In the genomic region with DNA sequence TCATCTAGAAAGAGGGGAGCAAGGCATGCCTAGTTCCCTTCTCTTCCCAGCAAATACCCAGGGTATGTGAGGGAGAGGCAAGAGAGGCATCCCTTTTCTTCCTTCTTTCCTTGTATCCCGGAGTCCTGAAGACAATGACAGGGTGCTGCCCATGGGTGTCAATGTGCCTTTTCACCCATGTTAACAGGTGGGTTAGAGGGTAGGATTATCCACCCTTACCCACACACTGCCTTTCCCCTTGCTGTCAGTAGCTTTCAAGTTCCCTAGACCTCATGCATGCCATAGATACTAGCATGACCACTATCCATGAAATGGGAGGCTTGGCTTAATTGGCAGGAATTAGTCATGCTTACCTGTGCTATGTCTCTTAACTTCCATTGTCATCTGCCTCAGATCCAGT, we compare ENCODE assay signal across 20 cellular contexts.
"Had no signal": no experiment of that assay in that cellular context is flagged by ENCODE, and none has a peak within 500 bp of the region (broad histone marks: within the 10 kb centered on the region; RNA-seq: fewer than 3 reads in every experiment).

No MANE protein-coding gene starts in this region.

- H3K27me3 ChIP-seq: body of pancreas, colonic mucosa, gastrocnemius medialis, ovary, suprapubic skin had no signal

- ATAC-seq: activated T-cell treated with anti-CD3 and anti-CD28 coated beads, Interleukin-2, amount 50 U/mL, for 72 hours; body of pancreas; esophagus mucosa; gastrocnemius medialis; left ventricle myocardium superior; psoas muscle; right cardiac atrium; stimulated activated naive CD8-positive, alpha-beta T cell treated with anti-CD3 and anti-CD28 coated beads, Interleukin-15, amount 100 ng/mL, for 72 hours had no signal

- DNase-seq: activated CD4-positive, alpha-beta T cell treated with anti-CD3 and anti-CD28 coated beads for 48 hours; activated CD4-positive, CD25-positive, alpha-beta regulatory T cell; activated gamma-delta T cell; activated T-cell treated with anti-CD3 and anti-CD28 coated beads, Interleukin-2, amount 50 U/mL, for 72 hours; body of pancreas; central memory CD4-positive, alpha-beta T cell; colonic mucosa; gastrocnemius medialis; head of caudate nucleus; left ventricle myocardium superior; ovary; psoas muscle; right cardiac atrium; stimulated activated naive CD8-positive, alpha-beta T cell treated with anti-CD3 and anti-CD28 coated beads, Interleukin-15, amount 100 ng/mL, for 72 hours had no signal

- H3K9me3 ChIP-seq: colonic mucosa, gastrocnemius medialis, psoas muscle had no signal

- H3K36me3 Mint-ChIP-seq: type B pancreatic cell had no signal

- H3K27ac ChIP-seq: body of pancreas, colonic mucosa, gastrocnemius medialis, ovary, psoas muscle, suprapubic skin had no signal

- H3K4me3 Mint-ChIP-seq: activated naive CD8-positive, alpha-beta T cell; T-helper 2 cell treated with Interferon-gamma antibody and Interleukin-4, amounts not matched to agents 5 μg/mL and 100 μg/mL, for 36 hours; type B pancreatic cell had no signal

- H3K4me1 ChIP-seq: body of pancreas, colonic mucosa, gastrocnemius medialis, psoas muscle, suprapubic skin had no signal

- H3K4me3 ChIP-seq: body of pancreas, colonic mucosa, gastrocnemius medialis, ovary, psoas muscle, skin epidermis, suprapubic skin had no signal

- H3K27ac Mint-ChIP-seq: activated naive CD8-positive, alpha-beta T cell; activated T-cell treated with anti-CD3 and anti-CD28 coated beads, Interleukin-2, amount 50 U/mL, for 72 hours; stimulated activated naive CD8-positive, alpha-beta T cell treated with anti-CD3 and anti-CD28 coated beads, Interleukin-15, amount 100 ng/mL, for 72 hours; T-helper 2 cell treated with Interferon-gamma antibody and Interleukin-4, amounts not matched to agents 5 μg/mL and 100 μg/mL, for 36 hours; type B pancreatic cell had no signal

- H3K36me3 ChIP-seq: colonic mucosa, gastrocnemius medialis, ovary, suprapubic skin had no signal

- H3K27me3 Mint-ChIP-seq: activated naive CD8-positive, alpha-beta T cell; stimulated activated naive CD8-positive, alpha-beta T cell treated with anti-CD3 and anti-CD28 coated beads, Interleukin-15, amount 100 ng/mL, for 72 hours; type B pancreatic cell had no signal
